ENCODE assay signal across 8 cellular contexts in genomic region chr17:15828727-15829314, GRCh38.
DNase-seq lines count a peak whose midpoint lies in the region; ATAC-seq and TF ChIP-seq lines count a peak whose summit lies in the region.
"Not testable (repeated sequence)": the region's sequence is repeated elsewhere in the genome, so short reads cannot be mapped to it uniquely, and the experiment has no call there.

No MANE protein-coding gene starts in this region.

- ATAC-seq in natural killer cell treated with Interleukin-12 subunit alpha and Interleukin-12 subunit beta and Interleukin-15 and Interleukin-18, amount 100 ng/mL, for 72 hours = peak; percentile 83 to 89

- H3K27ac Mint-ChIP-seq in activated naive CD4-positive, alpha-beta T cell treated with anti-CD3 and anti-CD28 coated beads for 36 hours; natural killer cell treated with Interleukin-12 subunit alpha and Interleukin-12 subunit beta and Interleukin-15 and Interleukin-18, amount 100 ng/mL, for 72 hours: not testable (repeated sequence)

- H3K4me3 Mint-ChIP-seq in activated naive CD4-positive, alpha-beta T cell treated with anti-CD3 and anti-CD28 coated beads for 36 hours; natural killer cell treated with Interleukin-12 subunit alpha and Interleukin-12 subunit beta and Interleukin-15 and Interleukin-18, amount 100 ng/mL, for 72 hours: not testable (repeated sequence)

- peak; percentile 31 for DNase-seq in D341Med (ENCODE audit: low spot score)
- peak; percentile 18 for DNase-seq in HEK293T (ENCODE audit: extremely low spot score)
- DNase-seq in NCI-H2107 treated with DMSO at 0.1 percent for 48 hours (lab: John Stamatoyannopoulos, UW; ENCODE audit: unreplicated experiment) = peak; percentile 54
- DNase-seq in T-helper 2 cell = peak; percentile 18 to 70 (median 46)
- peak; percentile 84 for DNase-seq in activated naive CD4-positive, alpha-beta T cell treated with anti-CD3 and anti-CD28 coated beads for 36 hours
- DNase-seq in fibroblast of villous mesenchyme (ENCODE audit: low read depth) = peak; percentile 79
- DNase-seq in natural killer cell treated with Interleukin-12 subunit alpha and Interleukin-12 subunit beta and Interleukin-15 and Interleukin-18, amount 100 ng/mL, for 72 hours (ENCODE audit: low spot score) = peak; percentile 75
- peak; percentile 56 for DNase-seq in stimulated activated CD8-positive, alpha-beta memory T cell treated with anti-CD3 and anti-CD28 coated beads, Interleukin-4, amount 100 ng/mL, for 24 hours (ENCODE audit: low read depth)

- intact Hi-C loops in activated naive CD4-positive, alpha-beta T cell treated with anti-CD3 and anti-CD28 coated beads for 36 hours (cut with micrococcal nuclease) = loop anchor here (1.0 to 5.0 kb wide), 2 partner anchors 169 to 693 kb away; no protein-coding TSS in a partner anchor

- not testable (repeated sequence) for H3K9me3 Mint-ChIP-seq in activated naive CD4-positive, alpha-beta T cell treated with anti-CD3 and anti-CD28 coated beads for 36 hours; natural killer cell treated with Interleukin-12 subunit alpha and Interleukin-12 subunit beta and Interleukin-15 and Interleukin-18, amount 100 ng/mL, for 72 hours

- CTCF ChIA-PET in HEK293T (lab: Yijun Ruan, JAX) = interaction anchor here (0.6 to 1.8 kb wide), 3 partner anchors 121 to 170 kb away, joined by 3 to 8 read pairs (median 3); partner anchors contain the start of genes TTC19 and ZSWIM7
- CTCF ChIA-PET in activated naive CD4-positive, alpha-beta T cell treated with anti-CD3 and anti-CD28 coated beads for 36 hours (lab: Charles Lee) = interaction anchor here (1.1 to 1.5 kb wide), 2 partner anchors 130 to 167 kb away, joined by 3 read pairs; no protein-coding TSS in a partner anchor

- TF ChIP-seq CTCF in fibroblast of villous mesenchyme (IDR thresholded peaks at IDR 0.05; ENCODE audit: insufficient read depth, low read depth, low read length) = peak; percentile 72

- peaks cover 26% of the 10 kb centered on the region for H3K4me1 Mint-ChIP-seq in activated naive CD4-positive, alpha-beta T cell treated with anti-CD3 and anti-CD28 coated beads for 36 hours (ENCODE audit: low read depth)
- peaks cover 4 to 16% of the 10 kb centered on the region in 2 donors for H3K4me1 Mint-ChIP-seq in natural killer cell treated with Interleukin-12 subunit alpha and Interleukin-12 subunit beta and Interleukin-15 and Interleukin-18, amount 100 ng/mL, for 72 hours (ENCODE audit: low read depth in 2 of 2)

- not testable (repeated sequence) for H3K4me3 ChIP-seq in fibroblast of villous mesenchyme (ENCODE audit: low read depth, low read length)

- H3K27me3 Mint-ChIP-seq in activated naive CD4-positive, alpha-beta T cell treated with anti-CD3 and anti-CD28 coated beads for 36 hours (ENCODE audit: low read depth) = not testable (repeated sequence)
- H3K27me3 Mint-ChIP-seq in natural killer cell treated with Interleukin-12 subunit alpha and Interleukin-12 subunit beta and Interleukin-15 and Interleukin-18, amount 100 ng/mL, for 72 hours = peaks cover 19 to 22% of the 10 kb centered on the region in 2 donors

- H3K36me3 Mint-ChIP-seq in activated naive CD4-positive, alpha-beta T cell treated with anti-CD3 and anti-CD28 coated beads for 36 hours (ENCODE audit: low read depth); natural killer cell treated with Interleukin-12 subunit alpha and Interleukin-12 subunit beta and Interleukin-15 and Interleukin-18, amount 100 ng/mL, for 72 hours: not testable (repeated sequence)

- POLR2A ChIA-PET in HEK293T (lab: Yijun Ruan, JAX) = interaction anchor here (1.4 to 2.6 kb wide), 2 partner anchors 118 to 170 kb away, joined by 3 to 14 read pairs; partner anchors contain the start of genes TTC19 and ZSWIM7

Comparison
In these comparisons a context has a peak if more than half of its experiments do, and no peak if none do; other contexts are left out.
1. DNase-seq: peak in every context shown above with its lines; median percentile 84 in activated naive CD4-positive, alpha-beta T cell treated with anti-CD3 and anti-CD28 coated beads for 36 hours; 79 in fibroblast of villous mesenchyme; 75 in natural killer cell treated with Interleukin-12 subunit alpha and Interleukin-12 subunit beta and Interleukin-15 and Interleukin-18, amount 100 ng/mL, for 72 hours; 56 in stimulated activated CD8-positive, alpha-beta memory T cell treated with anti-CD3 and anti-CD28 coated beads, Interleukin-4, amount 100 ng/mL, for 24 hours; 54 in NCI-H2107 treated with DMSO at 0.1 percent for 48 hours; 46 in T-helper 2 cell; 31 in D341Med; 18 in HEK293T.